In the genomic region with DNA sequence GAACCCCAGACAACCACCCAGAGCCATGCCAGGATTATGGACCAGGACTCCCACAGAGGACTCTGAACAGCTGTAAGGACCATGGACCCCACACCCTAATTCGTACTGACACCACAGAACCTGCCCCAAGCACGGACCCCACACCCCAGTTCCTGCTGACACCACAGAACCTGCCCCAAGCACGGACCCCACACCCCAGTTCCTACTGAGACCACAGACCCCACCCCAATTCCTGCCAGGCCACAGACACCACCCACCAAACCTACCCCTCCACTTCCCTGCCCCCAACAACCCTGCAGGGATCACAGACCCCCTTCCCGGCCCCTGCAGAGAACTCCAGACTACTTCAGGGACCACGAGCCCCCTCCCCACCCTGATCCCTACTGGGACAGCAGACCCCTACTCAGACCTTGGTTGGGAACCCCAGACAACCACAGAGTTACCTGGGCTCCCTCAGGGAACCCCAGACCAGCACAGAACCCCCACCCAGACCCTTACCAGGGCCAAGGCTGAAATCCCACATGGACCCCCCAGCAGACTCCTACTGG, we compare ENCODE assay signal across 12 cellular contexts. TPM values are rescaled to one million over a fixed set of nuclear protein-coding genes. Genes with fewer than 3 reads are reported as not detected.
DNase-seq lines count a peak whose midpoint lies in the region; ATAC-seq and TF ChIP-seq lines count a peak whose summit lies in the region.
"Had no signal": no experiment of that assay in that cellular context is flagged by ENCODE, and none has a peak within 500 bp of the region (broad histone marks: within the 10 kb centered on the region; RNA-seq: fewer than 3 reads in every experiment).

No MANE protein-coding gene starts in this region.

- H3K27me3 ChIP-seq in hepatocyte = no peaks in the 10 kb centered on the region
- H3K27me3 ChIP-seq: heart left ventricle, upper lobe of left lung had no signal

- no peaks in the 10 kb centered on the region for H3K36me3 Mint-ChIP-seq in T-helper 17 cell (ENCODE audit: low read depth)

- no peak overlapping the region for H3K4me2 ChIP-seq in hepatocyte

- H3K4me3 ChIP-seq in hepatocyte (no peak overlapping the region), skin epidermis (no peak overlapping the region)
- H3K4me3 ChIP-seq: heart left ventricle, upper lobe of left lung had no signal

- peak overlapping the region; percentile 78 for H3K27ac Mint-ChIP-seq in T-helper 17 cell

- no peaks in the 10 kb centered on the region for H3K9me3 ChIP-seq in T-helper 17 cell (ENCODE audit: control insufficient read depth, low read length, poor library complexity, severe bottlenecking)
- H3K9me3 ChIP-seq in hepatocyte (ENCODE audit: low read depth) = no peaks in the 10 kb centered on the region
- H3K9me3 ChIP-seq: heart left ventricle, upper lobe of left lung had no signal

- peak; percentile 22 for DNase-seq in activated CD8-positive, alpha-beta memory T cell treated with anti-CD3 and anti-CD28 coated beads, Interleukin-2, amount 50 U/mL, for 48 hours
- no peak for DNase-seq in activated CD8-positive, alpha-beta memory T cell treated with anti-CD3 and anti-CD28 coated beads for 24 hours
- no peak for DNase-seq in T-helper 17 cell
- no peak for DNase-seq in hepatocyte (ENCODE audit: low spot score)
- no peak for DNase-seq in kidney glomerular epithelial cell (lab: John Stamatoyannopoulos, UW)
- no peak for DNase-seq in H4 (ENCODE audit: low spot score)
- DNase-seq: heart left ventricle, NCI-H345, retina had no signal

- H3K27ac ChIP-seq in hepatocyte = peak overlapping the region; percentile 87
- H3K27ac ChIP-seq in skin epidermis = peak overlapping the region in 12 of 21 experiments; percentile 15 to 99 (median 43)
- H3K27ac ChIP-seq: heart left ventricle had no signal

- H2AFZ ChIP-seq in hepatocyte = no peak overlapping the region

- ATAC-seq in T-helper 17 cell (no peak), HG02885 (IDR thresholded peaks at IDR 0.05; ENCODE audit: poor library complexity, unreplicated experiment) (no peak)
- ATAC-seq: heart left ventricle had no signal

- H3K36me3 ChIP-seq in hepatocyte (replicated peaks; ENCODE audit: insufficient read depth, low read depth) = no peaks in the 10 kb centered on the region
- H3K36me3 ChIP-seq: upper lobe of left lung had no signal

- no peaks in the 10 kb centered on the region for H3K27me3 Mint-ChIP-seq in T-helper 17 cell

- H3K4me1 ChIP-seq in hepatocyte (ENCODE audit: insufficient read depth) = peaks cover 16% of the 10 kb centered on the region

- H3K9me2 ChIP-seq in hepatocyte (replicated peaks; ENCODE audit: insufficient read depth) = no peaks in the 10 kb centered on the region

- TF ChIP-seq CTCF in hepatocyte (IDR thresholded peaks at IDR 0.05; ENCODE audit: poor library complexity) = no peak

- H3K79me2 ChIP-seq in hepatocyte = peaks cover 22% of the 10 kb centered on the region

- H3K4me1 Mint-ChIP-seq in T-helper 17 cell = peaks cover 22% of the 10 kb centered on the region

- WGBS in hepatocyte (ENCODE audit: low lambda C conversion rate, missing lambda C conversion rate) = 92% methylated on average over 4 of the region's 5 CpGs

- H3K4me3 Mint-ChIP-seq in T-helper 17 cell = peak overlapping the region; percentile 82

- no peaks in the 10 kb centered on the region for H4K20me1 ChIP-seq in hepatocyte (ENCODE audit: insufficient read depth, poor library complexity, severe bottlenecking)

RNA-seq across cellular contexts. Expression of a gene that starts 1.4 kb away (rescaled TPM):
- total RNA-seq in T-helper 17 cell = 10 to 100 TPM; 11.6 to 14.2 TPM
- 37.2 and 42.7 TPM in 2 replicates for total RNA-seq in hepatocyte
- polyA plus RNA-seq in hepatocyte = 59.3 and 71.7 TPM in 2 replicates
- total RNA-seq in H4 (2014; rRNA removed; shearing (Covaris generic)) = 28.2 and 37.1 TPM in 2 replicates

RNA-seq across cellular contexts. Expression of a gene that starts 1.4 kb away (rescaled TPM):
- total RNA-seq in T-helper 17 cell (10 to 100 TPM; 19.8 to 19.9 TPM), hepatocyte (41.4 and 43.1 TPM in 2 replicates)
- polyA plus RNA-seq in hepatocyte = 25.9 and 26.4 TPM in 2 replicates
- total RNA-seq in H4 (2014; rRNA removed; shearing (Covaris generic)) = 27.3 and 37.8 TPM in 2 replicates
